Comparison of ENCODE assay signal across 8 cellular contexts in genomic region chr10:22436893-22437619, GRCh38.
DNase-seq lines count a peak whose midpoint lies in the region; ATAC-seq and TF ChIP-seq lines count a peak whose summit lies in the region.

No MANE protein-coding gene starts in this region.

- peaks cover 3% of the 10 kb centered on the region for H3K9me3 Mint-ChIP-seq in activated T-cell treated with anti-CD3 and anti-CD28 coated beads, Interleukin-2, amount 50 U/mL, for 24 hours

- no peaks in the 10 kb centered on the region for H3K36me3 ChIP-seq in mucosa of stomach (ENCODE audit: control insufficient read depth, insufficient read depth, low read length)

- peak overlapping the region; percentile 97 for H3K27ac Mint-ChIP-seq in activated T-cell treated with anti-CD3 and anti-CD28 coated beads, Interleukin-2, amount 50 U/mL, for 24 hours

- peak; percentile 70 for DNase-seq in NOMO-1 treated with dmso at 0.1 percent for 144 hours (lab: John Stamatoyannopoulos, UW; ENCODE audit: unreplicated experiment)
- DNase-seq in activated T-cell treated with anti-CD3 and anti-CD28 coated beads, Interleukin-2, amount 50 U/mL, for 24 hours = peak; percentile 91
- peak; percentile 71 to 83 for DNase-seq in stimulated activated CD8-positive, alpha-beta memory T cell treated with anti-CD3 and anti-CD28 coated beads, Interleukin-4, amount 100 ng/mL, for 4 hours (ENCODE audit: low read depth in 2 of 2, low spot score in 1 of 2)

- H3K27me3 ChIP-seq in mucosa of stomach (ENCODE audit: control insufficient read depth, insufficient read depth, low read length) = no peaks in the 10 kb centered on the region

- H3K9me3 ChIP-seq in mucosa of stomach (ENCODE audit: control insufficient read depth, low read length) = no peaks in the 10 kb centered on the region

- peak overlapping the region; percentile 95 for H3K9ac ChIP-seq in mucosa of stomach (ENCODE audit: low read length)

- H3K4me1 Mint-ChIP-seq in activated T-cell treated with anti-CD3 and anti-CD28 coated beads, Interleukin-2, amount 50 U/mL, for 24 hours (ENCODE audit: low read depth) = peaks cover 55% of the 10 kb centered on the region

- peak overlapping the region; percentile 77 for H3K27ac ChIP-seq in C4-2B

- ATAC-seq in GM19025 (IDR thresholded peaks at IDR 0.05; ENCODE audit: low read depth, unreplicated experiment) = peak; percentile 84
- ATAC-seq in HG03280 (IDR thresholded peaks at IDR 0.05; ENCODE audit: unreplicated experiment) = peak; percentile 75
- peak; percentile 95 for ATAC-seq in esophagus mucosa

- H3K4me3 Mint-ChIP-seq in activated T-cell treated with anti-CD3 and anti-CD28 coated beads, Interleukin-2, amount 50 U/mL, for 24 hours = peak overlapping the region; percentile 87

- H3K36me3 Mint-ChIP-seq in activated T-cell treated with anti-CD3 and anti-CD28 coated beads, Interleukin-2, amount 50 U/mL, for 24 hours (ENCODE audit: low read depth) = peaks cover 6% of the 10 kb centered on the region

- peak overlapping the region; percentile 76 for H3K4me3 ChIP-seq in mucosa of stomach (ENCODE audit: low read length)

- peak; percentile 3; the same call in 1 of the 2 replicates for TF ChIP-seq CTCF in C4-2B (conservative IDR thresholded peaks at IDR 0.05)

- H3K27me3 Mint-ChIP-seq in activated T-cell treated with anti-CD3 and anti-CD28 coated beads, Interleukin-2, amount 50 U/mL, for 24 hours = no peaks in the 10 kb centered on the region

- H3K4me1 ChIP-seq in mucosa of stomach (ENCODE audit: control insufficient read depth, insufficient read depth, low read length) = peaks cover 5% of the 10 kb centered on the region

Comparison
In these comparisons a context has a peak if more than half of its experiments do, and no peak if none do; other contexts are left out.
1. Peak in every context shown above with its lines: DNase-seq, ATAC-seq, H3K4me3 ChIP-seq and H3K27ac ChIP-seq.